Comparison of ENCODE assay signal across 21 cellular contexts in the genomic region with DNA sequence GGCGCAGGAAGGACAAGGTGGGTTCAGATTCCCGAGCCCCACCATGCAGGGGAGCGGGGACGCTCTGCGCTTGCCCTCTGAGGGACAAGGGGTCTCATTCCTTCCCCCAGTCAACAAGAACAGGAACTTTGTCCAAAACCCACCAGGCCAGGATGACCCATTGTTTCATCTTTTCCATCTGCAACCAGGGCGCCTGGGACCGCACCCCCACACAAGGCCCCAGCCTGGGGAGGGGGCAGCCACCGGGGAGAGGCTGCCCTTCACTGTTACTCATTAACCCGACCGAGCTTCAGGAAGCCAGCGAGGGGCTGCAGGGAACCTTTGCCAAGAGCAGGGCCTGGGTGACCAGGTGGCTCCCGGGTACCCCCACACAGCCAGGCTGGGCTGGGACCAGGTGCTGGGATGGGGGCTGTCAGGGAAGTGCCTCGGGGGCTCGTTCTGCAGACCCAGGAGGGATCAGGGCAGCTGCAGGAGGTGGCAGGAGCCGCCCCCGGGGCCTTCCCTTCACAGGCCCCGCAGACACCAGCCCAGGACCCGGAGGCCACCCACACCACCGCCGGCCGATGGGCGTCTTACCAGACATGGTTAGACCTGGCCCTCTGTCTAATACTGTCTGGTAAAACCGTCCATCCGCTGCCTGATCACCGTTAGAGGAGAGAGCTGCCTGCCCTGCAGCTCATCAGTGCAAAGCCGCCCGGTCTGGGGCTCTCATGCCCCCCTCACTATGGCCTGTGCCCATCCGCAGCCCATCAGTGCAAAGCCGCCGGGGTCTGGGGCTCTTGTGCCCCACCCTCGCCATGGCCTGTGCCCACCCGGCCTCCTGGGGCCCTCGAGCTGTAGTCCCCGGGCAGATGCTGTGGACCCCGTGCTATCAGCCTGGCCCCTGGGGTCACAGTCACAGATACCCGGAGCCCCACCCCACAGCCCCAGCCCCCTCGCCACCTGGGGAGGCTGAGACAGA. TPM values are rescaled to one million over a fixed set of nuclear protein-coding genes. Genes with fewer than 3 reads are reported as not detected.
A peak's percentile ranks its signal among the peaks of the same experiment; 100 is the strongest.
DNase-seq lines count a peak whose midpoint lies in the region; ATAC-seq, FAIRE-seq and TF ChIP-seq lines count a peak whose summit lies in the region.
"Had no signal": no experiment of that assay in that cellular context is flagged by ENCODE, and none has a peak within 500 bp of the region (broad histone marks: within the 10 kb centered on the region; RNA-seq: fewer than 3 reads in every experiment).

No MANE protein-coding gene starts in this region.

- in situ Hi-C loops in K562 (cut with MboI), result no loop called here

- H3K79me1 ChIP-seq in H9 (ENCODE audit: insufficient read depth, low read depth, low read length, poor library complexity, severe bottlenecking), result no peaks in the 10 kb centered on the region

- CTCF ChIA-PET in K562 (lab: Yijun Ruan, JAX; ENCODE audit: low intra/inter-chr PET ratio), result no interaction called here

- peaks cover 3% of the 10 kb centered on the region for H3K27me3 Mint-ChIP-seq in H9 (ENCODE audit: low read depth)
- H3K27me3 Mint-ChIP-seq in nephron progenitor cell (ENCODE audit: low read depth, poor library complexity), result peaks cover 22% of the 10 kb centered on the region
- H3K27me3 Mint-ChIP-seq: activated naive CD8-positive, alpha-beta T cell; stimulated activated memory B cell treated with anti-CD40 and anti-IgM and Interleukin-4, amounts not matched to agents 10 μg/mL and 1 μg/mL and 100 μg/mL, for 72 hours had no signal

- H2BK5ac ChIP-seq in H9 (ENCODE audit: insufficient read length, low read length), result no peak overlapping the region

- H3K27ac Mint-ChIP-seq in H9 (no peak overlapping the region), nephron progenitor cell (no peak overlapping the region)
- H3K27ac Mint-ChIP-seq: activated CD8-positive, alpha-beta T cell treated with anti-CD3 and anti-CD28 coated beads for 36 hours; activated naive CD8-positive, alpha-beta T cell; brain; memory B cell; stimulated activated memory B cell treated with anti-CD40 and anti-IgM and Interleukin-4, amounts not matched to agents 10 μg/mL and 1 μg/mL and 100 μg/mL, for 72 hours had no signal

- H2BK20ac ChIP-seq in H9 (ENCODE audit: low read depth, low read length, poor library complexity, severe bottlenecking), result no peak overlapping the region

- H3K27me3 ChIP-seq in H9 (ENCODE audit: insufficient read depth, low read length) (no peaks in the 10 kb centered on the region), K562 (ENCODE audit: control insufficient read depth in 2 of 2, insufficient read depth in 2 of 2, low read length in 2 of 2) (peaks cover 73 to 93% of the 10 kb centered on the region in 2 experiments)

- H3K14ac ChIP-seq in H9 (ENCODE audit: insufficient read depth, low read length), result no peak overlapping the region

- H4K8ac ChIP-seq in H9 (replicated peaks; ENCODE audit: insufficient read length, low read depth, low read length), result no peak overlapping the region

- H3K9me3 ChIP-seq in H9 (ENCODE audit: control insufficient read depth, low read depth, low read length) (no peaks in the 10 kb centered on the region), K562 (replicated peaks; ENCODE audit: control insufficient read depth, insufficient read depth, low read depth, low read length) (no peaks in the 10 kb centered on the region)
- H3K9me3 ChIP-seq: esophagus muscularis mucosa, tibial artery had no signal

- H3K23me2 ChIP-seq in H9 (ENCODE audit: insufficient read length, low read depth, low read length, poor library complexity, severe bottlenecking), result peaks cover 3% of the 10 kb centered on the region

- H3K4me3 Mint-ChIP-seq in H9, result no peak overlapping the region
- H3K4me3 Mint-ChIP-seq in nephron progenitor cell, result no peak overlapping the region
- H3K4me3 Mint-ChIP-seq: activated CD8-positive, alpha-beta T cell treated with anti-CD3 and anti-CD28 coated beads for 36 hours; activated naive CD8-positive, alpha-beta T cell; activated T-cell treated with anti-CD3 and anti-CD28 coated beads, Interleukin-2, amount 50 U/mL, for 4 hours; brain had no signal

- ATAC-seq in K562, result peak; percentile 11; the same call in 1 of the 3 replicates
- ATAC-seq: activated CD8-positive, alpha-beta T cell treated with anti-CD3 and anti-CD28 coated beads for 36 hours; activated T-cell treated with anti-CD3 and anti-CD28 coated beads, Interleukin-2, amount 50 U/mL, for 4 hours; stimulated activated memory B cell treated with anti-CD40 and anti-IgM and Interleukin-4, amounts not matched to agents 10 μg/mL and 1 μg/mL and 100 μg/mL, for 72 hours had no signal

- no TSS peak for BruUV-seq in K562 (replicated peaks; lab: Mats Ljungman, UMichigan)

- FAIRE-seq in K562 (lab: Jason Lieb, UNC) (no peak), GM12891 (lab: Jason Lieb, UNC) (no peak)

- H2BK15ac ChIP-seq in H9 (ENCODE audit: low read depth, low read length), result no peak overlapping the region

- no peak for TF ChIP-seq EP300 in K562 (IDR thresholded peaks at IDR 0.05; ENCODE audit: low read length)

- no peaks in the 10 kb centered on the region for H3K9me1 ChIP-seq in K562 (ENCODE audit: control insufficient read depth, insufficient read depth, low read length)

- H3K36me3 ChIP-seq in K562 (ENCODE audit: control insufficient read depth, insufficient read depth, low read length), result no peaks in the 10 kb centered on the region
- H3K36me3 ChIP-seq: esophagus muscularis mucosa, tibial artery had no signal

- no peak overlapping the region for H4K5ac ChIP-seq in H9 (ENCODE audit: insufficient read length, low read depth, low read length)

- no peak overlapping the region for H3T11ph ChIP-seq in H9 (ENCODE audit: low read length)

- peaks cover 21 to 31% of the 10 kb centered on the region in 2 experiments for H3K4me1 Mint-ChIP-seq in H9
- H3K4me1 Mint-ChIP-seq in nephron progenitor cell, result peaks cover 31% of the 10 kb centered on the region

- H3K23ac ChIP-seq in H9 (ENCODE audit: insufficient read length, low read depth, low read length), result no peak overlapping the region

- no peak for TF ChIP-seq POLR2A in K562 (conservative IDR thresholded peaks at IDR 0.05)
- no peak for TF ChIP-seq POLR2A in GM12891 (IDR thresholded peaks at IDR 0.05; ENCODE audit: low read depth, low read length)

- no peak overlapping the region for H2BK12ac ChIP-seq in H9 (ENCODE audit: insufficient read length, low read depth, low read length)

- TF ChIP-seq CTCF in H9 (conservative IDR thresholded peaks at IDR 0.05) (no peak), K562 (IDR thresholded peaks at IDR 0.05 in 2 of 3, conservative IDR thresholded peaks at IDR 0.05 in 1 of 3; ENCODE audit: insufficient read depth in 2 of 3, low read depth in 1 of 3, low read length in 3 of 3) (no peak), nephron progenitor cell (IDR thresholded peaks at IDR 0.05) (no peak)

- H4K20me1 ChIP-seq in H9 (ENCODE audit: control insufficient read depth, insufficient read depth, insufficient read length) (no peaks in the 10 kb centered on the region), K562 (replicated peaks; ENCODE audit: control insufficient read depth, insufficient read depth, low read length) (peaks cover 6% of the 10 kb centered on the region; the same call in 1 of the 2 replicates)

- H3K56ac ChIP-seq in H9 (ENCODE audit: insufficient read length, low read depth, low read length), result no peak overlapping the region

- H3K18ac ChIP-seq in H9 (ENCODE audit: insufficient read length, low read depth, low read length), result no peak overlapping the region

- no peak for TF ChIP-seq RAD21 in K562 (CRISPR knock-in tag; conservative IDR thresholded peaks at IDR 0.05 in 1 of 2, IDR thresholded peaks at IDR 0.05 in 1 of 2)

- no peak overlapping the region for H3K9ac ChIP-seq in H9 (ENCODE audit: extremely low read depth, insufficient read length, low read length)
- H3K9ac ChIP-seq in K562 (ENCODE audit: insufficient read depth in 1 of 2, low read depth in 2 of 2, low read length in 2 of 2), result peak overlapping the region in 1 of 2 experiments; percentile 45; a peak in 2 of 4 replicates

- no peak overlapping the region for H4K91ac ChIP-seq in H9 (ENCODE audit: insufficient read length, low read depth, low read length)

- DNase-seq in H9 (peak; percentile 24), K562 (ENCODE audit: extremely low read depth in 1 of 4, low spot score in 3 of 4) (no peak), nephron progenitor cell (peak; percentile 12), NCI-H1092 (lab: John Stamatoyannopoulos, UW) (no peak), GM12891 (ENCODE audit: insufficient read length, low spot score) (no peak)
- DNase-seq: activated CD8-positive, alpha-beta T cell treated with anti-CD3 and anti-CD28 coated beads for 36 hours; activated T-cell treated with anti-CD3 and anti-CD28 coated beads, Interleukin-2, amount 50 U/mL, for 4 hours; IMR-90; NCI-H1930; NCI-H446; SHP77; tibial artery had no signal

- H3K4me1 ChIP-seq in H9 (ENCODE audit: insufficient read depth, low read length) (no peaks in the 10 kb centered on the region; the same call in 1 of the 2 replicates), K562 (replicated peaks in 1 of 2; ENCODE audit: control insufficient read depth in 2 of 2, insufficient read depth in 2 of 2, low read length in 2 of 2) (peaks cover 0 to 84% of the 10 kb centered on the region in 2 experiments; a peak in 2 of 5 replicates)

- no peaks in the 10 kb centered on the region for H3K9me3 Mint-ChIP-seq in H9
- no peaks in the 10 kb centered on the region for H3K9me3 Mint-ChIP-seq in nephron progenitor cell
- H3K9me3 Mint-ChIP-seq: activated CD8-positive, alpha-beta T cell treated with anti-CD3 and anti-CD28 coated beads for 36 hours; activated T-cell treated with anti-CD3 and anti-CD28 coated beads, Interleukin-2, amount 50 U/mL, for 4 hours; memory B cell; stimulated activated memory B cell treated with anti-CD40 and anti-IgM and Interleukin-4, amounts not matched to agents 10 μg/mL and 1 μg/mL and 100 μg/mL, for 72 hours had no signal

- H2AK5ac ChIP-seq in H9 (ENCODE audit: insufficient read length, low read length), result no peak overlapping the region

- no peak overlapping the region for H3K4me3 ChIP-seq in K562
- H3K4me3 ChIP-seq: esophagus muscularis mucosa, tibial artery had no signal

- H3K36me3 Mint-ChIP-seq in H9 (ENCODE audit: insufficient read depth in 1 of 3, low read depth in 3 of 3) (peaks cover 0 to 9% (median 0%) of the 10 kb centered on the region in 3 experiments; a peak in 3 of 7 replicates), nephron progenitor cell (ENCODE audit: low read depth) (no peaks in the 10 kb centered on the region)
- H3K36me3 Mint-ChIP-seq: activated naive CD8-positive, alpha-beta T cell; brain; memory B cell; stimulated activated memory B cell treated with anti-CD40 and anti-IgM and Interleukin-4, amounts not matched to agents 10 μg/mL and 1 μg/mL and 100 μg/mL, for 72 hours had no signal

- intact Hi-C loops in K562 (cut with micrococcal nuclease), result no loop called here

- no peak overlapping the region for H2BK120ac ChIP-seq in H9 (ENCODE audit: low read depth, low read length, poor library complexity, severe bottlenecking)

- POLR2A ChIA-PET in K562 (lab: Yijun Ruan, JAX), result interaction anchor here (0.7 to 1.0 kb wide), 2 partner anchors 58 to 95 kb away, joined by 3 read pairs; no protein-coding TSS in a partner anchor

- no CpG with 5 or more reads among the region's 37 CpGs for WGBS in H9 (ENCODE audit: extremely low coverage, insufficient read length, low lambda C conversion rate)
- WGBS in K562 (ENCODE audit: insufficient coverage, low coverage, missing lambda C conversion rate), result 12% methylated on average over 36 of the region's 37 CpGs

- H2AFZ ChIP-seq in H9 (ENCODE audit: low read length), result no peak overlapping the region
- no peak overlapping the region for H2AFZ ChIP-seq in K562 (ENCODE audit: low read depth, low read length)

- H3K79me2 ChIP-seq in H9 (ENCODE audit: insufficient read depth, low read length) (no peaks in the 10 kb centered on the region), K562 (ENCODE audit: control insufficient read depth, insufficient read depth, low read length) (no peaks in the 10 kb centered on the region)

- H3K4me2 ChIP-seq in H9 (ENCODE audit: insufficient read depth, insufficient read length, low read length) (no peak overlapping the region), K562 (ENCODE audit: insufficient read depth, low read length) (no peak overlapping the region)

- H3K27ac ChIP-seq in H9 (ENCODE audit: insufficient read length, low read depth, low read length) (no peak overlapping the region), K562 (ENCODE audit: extremely low read depth, low read depth, low read length) (no peak overlapping the region)
- H3K27ac ChIP-seq: esophagus muscularis mucosa, tibial artery, VCaP had no signal

- H3K4ac ChIP-seq in H9 (ENCODE audit: low read depth, low read length), result no peak overlapping the region

RNA-seq across cellular contexts. Expression of gene TTLL10, which starts 4.9 kb away (rescaled TPM):
- total RNA-seq in H9 (2021) (0.68 and 0.79 TPM in 2 replicates), K562 (2014; rRNA removed) (not detected in 2 replicates), K562 (2014; rRNA removed; fragmentation: Illumina TruSeq; extraction: Trizol) (not detected in 2 replicates), K562 (2015; rRNA removed; fragmentation: Illumina TruSeq; extraction: Trizol) (not detected in 2 replicates), K562 (2021) (not detected in 2 replicates)
- total RNA-seq in K562 (2011; cell fraction: chromatin; rRNA removed; ENCODE audit: low replicate concordance), result 0.21 TPM in 1 of 2 replicates, not detected in the other
- total RNA-seq in K562 (2011; cell fraction: nucleolus; rRNA removed), result 0.17 TPM in 1 of 2 replicates, not detected in the other
- not detected in 2 replicates for total RNA-seq in K562 (2011; cell fraction: nucleoplasm; rRNA removed)
- polyA plus RNA-seq in K562 (2011; rRNA removed) (not detected in 2 replicates), K562 (2014; fragmentation: Illumina TruSeq; extraction: Trizol) (not detected in 2 replicates), K562 (2014; fragmentation: Nextera tagmentation; extraction: Ambion mirVana) (not detected), K562 (2014; rRNA removed) (not detected in 2 replicates)
- 0.06 TPM in 1 of 2 replicates, not detected in the other for polyA plus RNA-seq in K562 (2011; cell fraction: cytosol; rRNA removed)
- polyA plus RNA-seq in K562 (2011; cell fraction: nucleus; rRNA removed), result 0.07 and 0.38 TPM in 2 replicates
- 0.10 TPM in 1 of 2 replicates, not detected in the other for polyA plus RNA-seq in K562 (2012)
- not detected in 2 replicates for polyA minus RNA-seq in K562 (2011; rRNA and poly(A)+ RNA removed)
- polyA minus RNA-seq in K562 (2011; cell fraction: cytosol; rRNA and poly(A)+ RNA removed), result not detected in 2 replicates
- 0.13 TPM in 1 of 2 replicates, not detected in the other for polyA minus RNA-seq in K562 (2011; cell fraction: nucleus; rRNA and poly(A)+ RNA removed)
- polyA plus RNA-seq in GM12891 (2012; ENCODE audit: low read depth, missing spikeins), result not detected
- total RNA-seq: activated CD8-positive, alpha-beta T cell treated with anti-CD3 and anti-CD28 coated beads for 36 hours; activated T-cell treated with anti-CD3 and anti-CD28 coated beads, Interleukin-2, amount 50 U/mL, for 4 hours; dermis microvascular lymphatic vessel endothelial cell; IMR-90; pulmonary artery endothelial cell had no signal
- polyA plus RNA-seq: IMR-90, neural cell had no signal

RNA-seq across cellular contexts. Expression of gene TNFRSF18, which starts 37.7 kb away (rescaled TPM):
- total RNA-seq in H9 (2021) (1.9 and 2.0 TPM in 2 replicates), K562 (2014; rRNA removed) (not detected in 2 replicates), K562 (2014; rRNA removed; fragmentation: Illumina TruSeq; extraction: Trizol) (not detected in 2 replicates), K562 (2015; rRNA removed; fragmentation: Illumina TruSeq; extraction: Trizol) (not detected in 2 replicates), K562 (2021) (0.27 TPM in 1 of 2 replicates, not detected in the other)
- total RNA-seq in K562 (2011; cell fraction: chromatin; rRNA removed; ENCODE audit: low replicate concordance), result not detected in 2 replicates
- 0.50 TPM in 1 of 2 replicates, not detected in the other for total RNA-seq in K562 (2011; cell fraction: nucleolus; rRNA removed)
- total RNA-seq in K562 (2011; cell fraction: nucleoplasm; rRNA removed), result not detected in 2 replicates
- polyA plus RNA-seq in K562 (2011; rRNA removed) (not detected in 2 replicates), K562 (2014; fragmentation: Illumina TruSeq; extraction: Trizol) (not detected in 2 replicates), K562 (2014; fragmentation: Nextera tagmentation; extraction: Ambion mirVana) (not detected), K562 (2014; rRNA removed) (0.24 TPM in 1 of 2 replicates, not detected in the other)
- not detected in 2 replicates for polyA plus RNA-seq in K562 (2011; cell fraction: cytosol; rRNA removed)
- polyA plus RNA-seq in K562 (2011; cell fraction: nucleus; rRNA removed), result 0.25 and 0.26 TPM in 2 replicates
- polyA plus RNA-seq in K562 (2012), result 0.19 TPM in 1 of 2 replicates, not detected in the other
- polyA minus RNA-seq in K562 (2011; rRNA and poly(A)+ RNA removed), result not detected in 2 replicates
- polyA minus RNA-seq in K562 (2011; cell fraction: cytosol; rRNA and poly(A)+ RNA removed), result not detected in 2 replicates
- not detected in 2 replicates for polyA minus RNA-seq in K562 (2011; cell fraction: nucleus; rRNA and poly(A)+ RNA removed)
- 13.1 TPM for polyA plus RNA-seq in GM12891 (2012; ENCODE audit: low read depth, missing spikeins)
- total RNA-seq: pulmonary artery endothelial cell had no signal
- polyA plus RNA-seq: neural cell had no signal

RNA-seq across cellular contexts. Expression of gene TNFRSF4, which starts 45.2 kb away (rescaled TPM):
- total RNA-seq in H9 (2021) (0.24 and 0.33 TPM in 2 replicates), K562 (2014; rRNA removed) (0.23 TPM in 1 of 2 replicates, not detected in the other), K562 (2014; rRNA removed; fragmentation: Illumina TruSeq; extraction: Trizol) (not detected in 2 replicates), K562 (2015; rRNA removed; fragmentation: Illumina TruSeq; extraction: Trizol) (0.07 TPM in 1 of 2 replicates, not detected in the other), K562 (2021) (0.44 and 0.47 TPM in 2 replicates)
- 0.44 TPM in 1 of 2 replicates, not detected in the other for total RNA-seq in K562 (2011; cell fraction: chromatin; rRNA removed; ENCODE audit: low replicate concordance)
- 0.66 and 1.7 TPM in 2 replicates for total RNA-seq in K562 (2011; cell fraction: nucleolus; rRNA removed)
- not detected in 2 replicates for total RNA-seq in K562 (2011; cell fraction: nucleoplasm; rRNA removed)
- polyA plus RNA-seq in K562 (2011; rRNA removed) (0.08 TPM in 1 of 2 replicates, not detected in the other), K562 (2014; fragmentation: Illumina TruSeq; extraction: Trizol) (not detected in 2 replicates), K562 (2014; fragmentation: Nextera tagmentation; extraction: Ambion mirVana) (not detected), K562 (2014; rRNA removed) (0.16 TPM in 1 of 2 replicates, not detected in the other)
- polyA plus RNA-seq in K562 (2011; cell fraction: cytosol; rRNA removed), result 0.19 and 0.39 TPM in 2 replicates
- polyA plus RNA-seq in K562 (2011; cell fraction: nucleus; rRNA removed), result 0.74 and 1.3 TPM in 2 replicates
- polyA plus RNA-seq in K562 (2012), result 0.65 TPM in 1 of 2 replicates, not detected in the other
- not detected in 2 replicates for polyA minus RNA-seq in K562 (2011; rRNA and poly(A)+ RNA removed)
- not detected in 2 replicates for polyA minus RNA-seq in K562 (2011; cell fraction: cytosol; rRNA and poly(A)+ RNA removed)
- 0.22 and 0.27 TPM in 2 replicates for polyA minus RNA-seq in K562 (2011; cell fraction: nucleus; rRNA and poly(A)+ RNA removed)
- polyA plus RNA-seq in GM12891 (2012; ENCODE audit: low read depth, missing spikeins), result 13.1 TPM
- total RNA-seq: IMR-90 had no signal
- polyA plus RNA-seq: neural cell had no signal

RNA-seq across cellular contexts. Expression of gene C1orf159, which starts 52.8 kb away (rescaled TPM):
- total RNA-seq in H9 (2021), result 10.1 and 12.3 TPM in 2 replicates
- total RNA-seq in K562 (2011; cell fraction: chromatin; rRNA removed; ENCODE audit: low replicate concordance), result 35.9 and 114 TPM in 2 replicates
- total RNA-seq in K562 (2011; cell fraction: nucleolus; rRNA removed), result 121 and 123 TPM in 2 replicates
- 60.4 and 67.1 TPM in 2 replicates for total RNA-seq in K562 (2011; cell fraction: nucleoplasm; rRNA removed)
- 34.0 and 50.2 TPM in 2 replicates for total RNA-seq in K562 (2014; rRNA removed)
- 1.0 and 1.4 TPM in 2 replicates for total RNA-seq in K562 (2014; rRNA removed; fragmentation: Illumina TruSeq; extraction: Trizol)
- 10.6 and 12.2 TPM in 2 replicates for total RNA-seq in K562 (2015; rRNA removed; fragmentation: Illumina TruSeq; extraction: Trizol)
- total RNA-seq in K562 (2021), result 42.3 and 46.4 TPM in 2 replicates
- polyA plus RNA-seq in K562 (2011; rRNA removed), result 13.2 and 23.8 TPM in 2 replicates
- polyA plus RNA-seq in K562 (2011; cell fraction: cytosol; rRNA removed), result 21.2 and 54.5 TPM in 2 replicates
- polyA plus RNA-seq in K562 (2011; cell fraction: nucleus; rRNA removed), result 125 and 192 TPM in 2 replicates
- polyA plus RNA-seq in K562 (2012), result 23.9 and 32.3 TPM in 2 replicates
- 6.3 and 17.8 TPM in 2 replicates for polyA plus RNA-seq in K562 (2014; fragmentation: Illumina TruSeq; extraction: Trizol)
- under 1 TPM; 0.28 to 0.60 TPM for polyA plus RNA-seq in K562 (2014; fragmentation: Nextera tagmentation; extraction: Ambion mirVana)
- polyA plus RNA-seq in K562 (2014; rRNA removed), result 52.8 and 54.9 TPM in 2 replicates
- polyA minus RNA-seq in K562 (2011; rRNA and poly(A)+ RNA removed), result 3.2 and 3.9 TPM in 2 replicates
- 12.4 and 13.6 TPM in 2 replicates for polyA minus RNA-seq in K562 (2011; cell fraction: cytosol; rRNA and poly(A)+ RNA removed)
- polyA minus RNA-seq in K562 (2011; cell fraction: nucleus; rRNA and poly(A)+ RNA removed), result 34.3 and 38.5 TPM in 2 replicates
- polyA plus RNA-seq in GM12891 (2012; ENCODE audit: low read depth, missing spikeins), result 7.1 TPM

Comparison
In these comparisons a context has a peak if more than half of its experiments do, and no peak if none do; other contexts are left out.
1. DNase-seq: peak in H9 (single experiment) and nephron progenitor cell (single experiment); none in K562 (0 of 4), NCI-H1092 (single experiment) and GM12891 (single experiment).